In the genomic region with DNA sequence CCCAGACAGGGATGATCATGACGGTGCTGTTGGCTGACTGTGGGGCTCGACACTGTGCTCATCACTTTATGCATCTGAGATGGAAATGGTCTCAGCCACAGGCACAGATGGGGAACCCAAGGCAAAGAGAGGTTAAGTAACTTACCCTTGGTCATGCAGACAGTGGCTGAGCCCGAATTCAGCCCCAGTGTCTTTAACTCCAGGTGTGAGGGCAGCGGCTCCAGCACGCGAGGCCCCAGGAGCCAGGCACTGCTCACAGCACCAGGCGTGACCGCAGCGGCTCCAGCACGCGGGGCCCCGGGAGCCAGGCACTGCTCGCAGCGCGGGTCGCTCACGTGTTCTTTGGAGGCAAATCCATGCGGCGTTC, we compare ENCODE assay signal across 19 cellular contexts. TPM values are rescaled to one million over a fixed set of nuclear protein-coding genes. Genes with fewer than 3 reads are reported as not detected.
A peak's percentile ranks its signal among the peaks of the same experiment; 100 is the strongest.
DNase-seq lines count a peak whose midpoint lies in the region; ATAC-seq and TF ChIP-seq lines count a peak whose summit lies in the region.
"Had no signal": no experiment of that assay in that cellular context is flagged by ENCODE, and none has a peak within 500 bp of the region (broad histone marks: within the 10 kb centered on the region; RNA-seq: fewer than 3 reads in every experiment).

No MANE protein-coding gene starts in this region.

- H3K23ac ChIP-seq in trophoblast cell (ENCODE audit: low read length): no peak overlapping the region

- H4K12ac ChIP-seq in trophoblast cell (ENCODE audit: low read depth, low read length): no peak overlapping the region

- H3K79me2 ChIP-seq in trophoblast cell (ENCODE audit: control insufficient read depth, insufficient read depth, low read length, poor library complexity): no peaks in the 10 kb centered on the region

- H3K27me3 ChIP-seq in lower lobe of right lung (ENCODE audit: low read depth) (peaks cover 12% of the 10 kb centered on the region), trophoblast cell (ENCODE audit: insufficient read depth, low read length) (no peaks in the 10 kb centered on the region)

- H3K36me3 ChIP-seq in lower lobe of right lung (no peaks in the 10 kb centered on the region), trophoblast cell (ENCODE audit: control insufficient read depth in 1 of 2, insufficient read depth in 2 of 2, low read length in 2 of 2) (no peaks in the 10 kb centered on the region)

- H3K9me3 ChIP-seq in lower lobe of right lung: no peaks in the 10 kb centered on the region
- peaks cover 2% of the 10 kb centered on the region for H3K9me3 ChIP-seq in trophoblast cell (ENCODE audit: insufficient read depth, low read depth, low read length)

- intact Hi-C loops in lower lobe of right lung (cut with DNase I): no loop called here
- intact Hi-C loops in sciatic nerve (cut with DNase I): no loop called here

- H3K4me1 ChIP-seq in lower lobe of right lung (no peaks in the 10 kb centered on the region), trophoblast cell (ENCODE audit: control insufficient read depth in 1 of 2, insufficient read depth in 2 of 2, low read length in 2 of 2) (no peaks in the 10 kb centered on the region)

- no peak overlapping the region for H3K4me3 ChIP-seq in lower lobe of right lung
- no peak overlapping the region for H3K4me3 ChIP-seq in trophoblast cell (ENCODE audit: low read depth, low read length)
- H3K4me3 ChIP-seq: GM23248 had no signal

- H3K79me1 ChIP-seq in trophoblast cell (ENCODE audit: low read length): no peaks in the 10 kb centered on the region

- H3K4ac ChIP-seq in trophoblast cell (ENCODE audit: low read depth, low read length): no peak overlapping the region

- no peak overlapping the region for H2BK5ac ChIP-seq in trophoblast cell (ENCODE audit: low read depth, low read length, poor library complexity)

- H3K9ac ChIP-seq in trophoblast cell (ENCODE audit: low read length): no peak overlapping the region
- H3K9ac ChIP-seq: GM23248 had no signal

- peak; percentile 17 for DNase-seq in activated CD4-positive, CD25-positive, alpha-beta regulatory T cell treated with anti-CD3 and anti-CD28 coated beads, Interleukin-2, amount 50 U/mL, for 72 hours
- no peak for DNase-seq in activated CD4-positive, CD25-positive, alpha-beta regulatory T cell (lab: John Stamatoyannopoulos, UW)
- DNase-seq in RPMI8226: peak; percentile 34
- DNase-seq in lower lobe of right lung: peak; percentile 38
- DNase-seq in sciatic nerve (ENCODE audit: low spot score): peak; percentile 40
- no peak for DNase-seq in trophoblast cell
- DNase-seq in activated CD4-positive, alpha-beta T cell treated with anti-CD3 and anti-CD28 coated beads, Interleukin-2, amount 50 U/mL, for 48 hours: no peak
- DNase-seq in occipital lobe (lab: John Stamatoyannopoulos, UW): no peak
- DNase-seq: CD8-positive, alpha-beta T cell; GM23248; MV-4-11; NCI-H1417; NCI-H2029; NCI-H2171; NCI-H446 treated with DMSO at 0.1 percent for 48 hours; NK-92 treated with Interleukin-12 subunit alpha and Interleukin-12 subunit beta, amount 100 ng/mL, for 24 hours had no signal

- H3K27ac ChIP-seq in lower lobe of right lung (no peak overlapping the region), trophoblast cell (ENCODE audit: low read depth, low read length) (no peak overlapping the region)
- H3K27ac ChIP-seq: 22Rv1, GM23248, RWPE1 had no signal

- no peak overlapping the region for H3K18ac ChIP-seq in trophoblast cell (ENCODE audit: low read length)

- no peak overlapping the region for H2BK120ac ChIP-seq in trophoblast cell (ENCODE audit: insufficient read depth, low read length, poor library complexity)

- H3K4me2 ChIP-seq in trophoblast cell (ENCODE audit: low read length): no peak overlapping the region

- H3K14ac ChIP-seq in trophoblast cell (ENCODE audit: low read length): no peak overlapping the region

- no CpG with 5 or more reads among the region's 19 CpGs for WGBS in trophoblast cell (ENCODE audit: extremely low coverage, insufficient coverage, insufficient read length)

- no peak overlapping the region for H2BK12ac ChIP-seq in trophoblast cell (ENCODE audit: low read length)

- H2AFZ ChIP-seq in trophoblast cell (ENCODE audit: insufficient read depth, low read length, poor library complexity): no peak overlapping the region
- H2AFZ ChIP-seq: GM23248 had no signal

- H2AK5ac ChIP-seq in trophoblast cell (ENCODE audit: low read length): no peak overlapping the region

- ATAC-seq in lower lobe of right lung: no peak
- no peak for ATAC-seq in sciatic nerve
- ATAC-seq: CD8-positive, alpha-beta T cell had no signal

- no peak overlapping the region for H4K91ac ChIP-seq in trophoblast cell (ENCODE audit: low read depth, low read length)

- H4K8ac ChIP-seq in trophoblast cell (ENCODE audit: low read depth, low read length): no peak overlapping the region

- TF ChIP-seq CTCF in lower lobe of right lung (IDR thresholded peaks at IDR 0.05): no peak

RNA-seq across cellular contexts. Expression of a gene that starts 45.3 kb away (rescaled TPM):
- total RNA-seq in lower lobe of right lung (84.4 TPM), sciatic nerve (16.1 TPM), occipital lobe (1.1 TPM)
- not detected in 2 replicates for polyA plus RNA-seq in trophoblast cell (2013)
- total RNA-seq: GM23248 had no signal
- polyA plus RNA-seq: BJ, GM23248 had no signal

Comparison
In these comparisons a context has a peak if more than half of its experiments do, and no peak if none do; other contexts are left out.
1. DNase-seq: peak in activated CD4-positive, CD25-positive, alpha-beta regulatory T cell treated with anti-CD3 and anti-CD28 coated beads, Interleukin-2, amount 50 U/mL, for 72 hours (single experiment), RPMI8226 (single experiment), lower lobe of right lung (single experiment) and sciatic nerve (single experiment); none in activated CD4-positive, CD25-positive, alpha-beta regulatory T cell (0 of 4), trophoblast cell (0 of 2), activated CD4-positive, alpha-beta T cell treated with anti-CD3 and anti-CD28 coated beads, Interleukin-2, amount 50 U/mL, for 48 hours (0 of 2) and occipital lobe (single experiment).